ENCODE assay signal across 8 cellular contexts in genomic region chr6:150004101-150004782, GRCh38. TPM values are rescaled to one million over a fixed set of nuclear protein-coding genes. Genes with fewer than 3 reads are reported as not detected.
DNase-seq lines count a peak whose midpoint lies in the region; ATAC-seq, FAIRE-seq and TF ChIP-seq lines count a peak whose summit lies in the region.

No MANE protein-coding gene starts in this region.

- H3K4me1 ChIP-seq in gastroesophageal sphincter = peaks cover 0 to 18% (median 11%) of the 10 kb centered on the region in 3 donors
- peaks cover 0 to 2% of the 10 kb centered on the region in 2 donors for H3K4me1 ChIP-seq in small intestine (ENCODE audit: control insufficient read depth in 2 of 2, insufficient read depth in 1 of 2, low read depth in 1 of 2, low read length in 1 of 2)

- DNase-seq in WTC11 (ENCODE audit: low spot score) (no peak), small intestine (peak; percentile 13), kidney tubule cell (ENCODE audit: low spot score) (no peak), AG08396 (ENCODE audit: low spot score) (no peak), RKO (ENCODE audit: low spot score) (no peak)

- CTCF ChIA-PET in WTC11 (lab: Charles Lee) = interaction anchor here (1.2 to 1.3 kb wide), 2 partner anchors 13 to 67 kb away, joined by 4 to 8 read pairs; no protein-coding TSS in a partner anchor

- TF ChIP-seq EP300 in gastroesophageal sphincter (IDR thresholded peaks at IDR 0.05) = no peak

- H3K36me3 ChIP-seq in gastroesophageal sphincter (no peaks in the 10 kb centered on the region), small intestine (ENCODE audit: control insufficient read depth in 2 of 2, insufficient read depth in 2 of 2, low read length in 2 of 2) (no peaks in the 10 kb centered on the region)

- H3K27me3 ChIP-seq in gastroesophageal sphincter (peaks cover 99% of the 10 kb centered on the region), small intestine (ENCODE audit: control insufficient read depth in 2 of 2, insufficient read depth in 2 of 2, low read length in 2 of 2) (peaks cover 0 to 8% of the 10 kb centered on the region in 2 donors)

- peak overlapping the region; percentile 41 to 63 for H3K4me3 ChIP-seq in gastroesophageal sphincter
- peak overlapping the region; percentile 46 to 52 for H3K4me3 ChIP-seq in small intestine (ENCODE audit: low read depth in 1 of 2, low read length in 2 of 2)

- TF ChIP-seq CTCF in WTC11 (IDR thresholded peaks at IDR 0.05) = no peak
- no peak for TF ChIP-seq CTCF in gastroesophageal sphincter (IDR thresholded peaks at IDR 0.05)

- H3K4me1 Mint-ChIP-seq in WTC11 = peaks cover 11% of the 10 kb centered on the region

- H3K9me3 ChIP-seq in gastroesophageal sphincter = no peaks in the 10 kb centered on the region
- no peaks in the 10 kb centered on the region for H3K9me3 ChIP-seq in small intestine (ENCODE audit: control insufficient read depth, low read depth)

- peak overlapping the region; percentile 88 for H3K4me3 Mint-ChIP-seq in WTC11

- POLR2A ChIA-PET in WTC11 (lab: Charles Lee) = no interaction called here

- TF ChIP-seq POLR2A in gastroesophageal sphincter (IDR thresholded peaks at IDR 0.05) = no peak

- H3K27ac ChIP-seq in gastroesophageal sphincter (no peak overlapping the region), small intestine (ENCODE audit: low read depth in 1 of 2, low read length in 1 of 2) (no peak overlapping the region)

- H3K9me3 Mint-ChIP-seq in WTC11 = no peaks in the 10 kb centered on the region

- peaks cover 93% of the 10 kb centered on the region for H3K27me3 Mint-ChIP-seq in WTC11 (ENCODE audit: low read depth)

- no peak for FAIRE-seq in small intestine (lab: Jason Lieb, UNC)

- no peaks in the 10 kb centered on the region for H3K36me3 Mint-ChIP-seq in WTC11

- H3K27ac Mint-ChIP-seq in WTC11 = no peak overlapping the region

- 60 to 64% methylated on average over 1 to 5 of the region's 14 CpGs for WGBS in gastroesophageal sphincter (ENCODE audit: low coverage in 1 of 2), 2 donors
- WGBS in small intestine, 3 donors = 35 to 41% (median 36%) methylated on average over 11 to 14 of the region's 14 CpGs

- peak; percentile 12 for ATAC-seq in GM19023 (IDR thresholded peaks at IDR 0.05; ENCODE audit: unreplicated experiment)
- ATAC-seq in HG02943 (IDR thresholded peaks at IDR 0.05; ENCODE audit: low read depth, unreplicated experiment) = peak; percentile 11
- ATAC-seq in WTC11 = peak; percentile 4
- no peak for ATAC-seq in gastroesophageal sphincter

TF ChIP-seq in WTC11, 78 proteins besides CTCF, POLR2A, EP300 and RAD21:
- TF ChIP-seq RORB (CRISPR knock-in tag; IDR thresholded peaks at IDR 0.05) (no peak), SMAD3 (CRISPR knock-in tag; IDR thresholded peaks at IDR 0.05; ENCODE audit: borderline replicate concordance) (no peak), SP1 (CRISPR knock-in tag; conservative IDR thresholded peaks at IDR 0.05) (no peak), USF2 (CRISPR knock-in tag; IDR thresholded peaks at IDR 0.05) (no peak), CBFB (CRISPR knock-in tag; IDR thresholded peaks at IDR 0.05; ENCODE audit: low read depth) (no peak)
- TF ChIP-seq, protein P1, sequence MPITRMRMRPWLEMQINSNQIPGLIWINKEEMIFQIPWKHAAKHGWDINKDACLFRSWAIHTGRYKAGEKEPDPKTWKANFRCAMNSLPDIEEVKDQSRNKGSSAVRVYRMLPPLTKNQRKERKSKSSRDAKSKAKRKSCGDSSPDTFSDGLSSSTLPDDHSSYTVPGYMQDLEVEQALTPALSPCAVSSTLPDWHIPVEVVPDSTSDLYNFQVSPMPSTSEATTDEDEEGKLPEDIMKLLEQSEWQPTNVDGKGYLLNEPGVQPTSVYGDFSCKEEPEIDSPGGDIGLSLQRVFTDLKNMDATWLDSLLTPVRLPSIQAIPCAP (CRISPR knock-in tag; IDR thresholded peaks at IDR 0.05) = 0 out of 2 replicates have a peak, but pooled peaks have one; percentile 26

RNA-seq across cellular contexts. Expression of gene RAET1L, which starts 21.1 kb away (rescaled TPM):
- total RNA-seq in WTC11 (2021) = not detected in 3 replicates
- total RNA-seq in gastroesophageal sphincter = under 1 TPM in 2 of 4 donors, not detected in 2; 0.23 to 0.62 TPM
- not detected for polyA plus RNA-seq in small intestine

RNA-seq across cellular contexts. Expression of gene ULBP1, which starts 40.5 kb away (rescaled TPM):
- total RNA-seq in WTC11 (2021) (0.64 to 0.81 TPM (median 0.64 TPM) in 3 replicates), gastroesophageal sphincter (under 1 TPM in 2 of 4 donors, not detected in 2; 0.07 to 0.27 TPM)
- polyA plus RNA-seq in small intestine = under 1 TPM in 1 of 3 donors, not detected in 2; 0.36 TPM
